ENCODE assay signal across 1 cellular context in genomic region chr1:25414581-25414980, GRCh38. TPM values are rescaled to one million over a fixed set of nuclear protein-coding genes. Genes with fewer than 3 reads are reported as not detected.
"Had no signal": no experiment of that assay in that cellular context is flagged by ENCODE, and none has a peak within 500 bp of the region (broad histone marks: within the 10 kb centered on the region; RNA-seq: fewer than 3 reads in every experiment).

No MANE protein-coding gene starts in this region.

RNA-seq across cellular contexts. Expression of gene RHCE, which starts 6.0 kb away (rescaled TPM):
- total RNA-seq: mononuclear cell had no signal
